1 cellular context compared by ENCODE assay signal in genomic region chr1:27961646-27962221, GRCh38.
A peak's percentile ranks its signal among the peaks of the same experiment; 100 is the strongest.
TF ChIP-seq lines count a peak whose summit lies in the region.

No MANE protein-coding gene starts in this region.

TF ChIP-seq in HEK293, 187 proteins besides CTCF, POLR2A, EP300 and RAD21 (continued from another document):
- peak; percentile 61 for TF ChIP-seq SP3 (tag by site-specific recombination; IDR thresholded peaks at IDR 0.05)
- TF ChIP-seq ZNF510 (tag by site-specific recombination; IDR thresholded peaks at IDR 0.05; ENCODE audit: insufficient replicate concordance): no peak
- no peak for TF ChIP-seq KLF7 (tag by site-specific recombination; IDR thresholded peaks at IDR 0.05; ENCODE audit: borderline replicate concordance)
- no peak for TF ChIP-seq ZNF701 (tag by site-specific recombination; IDR thresholded peaks at IDR 0.05)
- no peak for TF ChIP-seq ZNF184 (tag by site-specific recombination; IDR thresholded peaks at IDR 0.05)
- TF ChIP-seq, protein P1, sequence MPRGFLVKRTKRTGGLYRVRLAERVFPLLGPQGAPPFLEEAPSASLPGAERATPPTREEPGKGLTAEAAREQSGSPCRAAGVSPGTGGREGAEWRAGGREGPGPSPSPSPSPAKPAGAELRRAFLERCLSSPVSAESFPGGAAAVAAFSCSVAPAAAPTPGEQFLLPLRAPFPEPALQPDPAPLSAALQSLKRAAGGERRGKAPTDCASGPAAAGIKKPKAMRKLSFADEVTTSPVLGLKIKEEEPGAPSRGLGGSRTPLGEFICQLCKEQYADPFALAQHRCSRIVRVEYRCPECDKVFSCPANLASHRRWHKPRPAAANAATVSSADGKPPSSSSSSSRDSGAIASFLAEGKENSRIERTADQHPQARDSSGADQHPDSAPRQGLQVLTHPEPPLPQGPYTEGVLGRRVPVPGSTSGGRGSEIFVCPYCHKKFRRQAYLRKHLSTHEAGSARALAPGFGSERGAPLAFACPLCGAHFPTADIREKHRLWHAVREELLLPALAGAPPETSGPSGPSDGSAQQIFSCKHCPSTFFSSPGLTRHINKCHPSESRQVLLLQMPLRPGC (tag by site-specific recombination; IDR thresholded peaks at IDR 0.05): no peak
